Comparison of ENCODE assay signal across 24 cellular contexts in the genomic region with DNA sequence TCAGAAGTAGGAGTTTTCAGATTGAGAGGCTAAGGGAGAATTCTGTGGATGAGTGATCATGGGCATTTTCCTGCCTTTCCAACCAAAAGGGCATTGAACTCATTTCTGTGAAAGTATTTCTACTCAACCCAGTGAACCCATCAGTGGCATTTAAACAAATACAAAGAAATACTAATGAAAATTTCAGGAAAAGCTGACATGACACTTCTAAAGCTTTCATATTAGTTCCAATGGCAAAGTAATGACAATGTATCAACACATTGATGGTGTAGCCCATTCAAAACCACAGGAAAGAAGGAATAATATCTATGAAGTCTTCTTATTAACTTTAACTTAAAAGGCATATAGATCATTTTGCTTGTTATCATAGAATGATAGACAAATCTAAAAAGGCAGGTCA.
"Had no signal": no experiment of that assay in that cellular context is flagged by ENCODE, and none has a peak within 500 bp of the region (broad histone marks: within the 10 kb centered on the region; RNA-seq: fewer than 3 reads in every experiment).

No MANE protein-coding gene starts in this region.

- H2AFZ ChIP-seq: hepatocyte had no signal

- H3K4me1 ChIP-seq: colonic mucosa, esophagus muscularis mucosa, gastroesophageal sphincter, heart left ventricle, left lung, lower lobe of right lung had no signal

- H3K4me2 ChIP-seq: hepatocyte had no signal

- H3K36me3 ChIP-seq: colonic mucosa, esophagus muscularis mucosa, gastroesophageal sphincter, heart left ventricle, left lung, lower lobe of right lung had no signal

- H3K27me3 ChIP-seq: colonic mucosa, esophagus muscularis mucosa, foreskin keratinocyte, gastroesophageal sphincter, heart left ventricle, hepatocyte, left lung had no signal

- FAIRE-seq: endometrium, frontal cortex, kidney had no signal

- H3K9me3 ChIP-seq: colonic mucosa, esophagus muscularis mucosa, gastroesophageal sphincter, lower lobe of right lung had no signal

- H3K79me2 ChIP-seq: hepatocyte had no signal

- H3K4me3 ChIP-seq: colonic mucosa, esophagus muscularis mucosa, gastroesophageal sphincter, heart left ventricle, hepatocyte, left lung, lower lobe of right lung had no signal

- DNase-seq: colonic mucosa; cortex of kidney; effector CD8-positive, alpha-beta T cell; effector memory CD8-positive, alpha-beta T cell; endodermal cell; foreskin keratinocyte; heart left ventricle; hypothalamus; immature natural killer cell; islet precursor cell; kidney; left colon; left lung; left ventricle myocardium superior; lower lobe of right lung; mesenchymal stem cell; midbrain; naive thymus-derived CD4-positive, alpha-beta T cell had no signal

- ATAC-seq: effector memory CD8-positive, alpha-beta T cell; foreskin keratinocyte; gastroesophageal sphincter; heart left ventricle; left colon; left lung; left ventricle myocardium superior; lower lobe of right lung; naive thymus-derived CD4-positive, alpha-beta T cell had no signal

- H3K27ac ChIP-seq: colonic mucosa, epithelial cell of prostate, esophagus muscularis mucosa, foreskin keratinocyte, gastroesophageal sphincter, heart left ventricle, hepatocyte, left lung, lower lobe of right lung had no signal
